ENCODE assay signal across 8 cellular contexts in genomic region chr2:174485763-174486613, GRCh38. TPM values are rescaled to one million over a fixed set of nuclear protein-coding genes. Genes with fewer than 3 reads are reported as not detected.
DNase-seq lines count a peak whose midpoint lies in the region; ATAC-seq lines count a peak whose summit lies in the region.

No MANE protein-coding gene starts in this region.

- H3K27me3 Mint-ChIP-seq in CD4-positive, CD25-positive, alpha-beta regulatory T cell: peaks cover 5% of the 10 kb centered on the region
- H3K27me3 Mint-ChIP-seq in central memory CD8-positive, alpha-beta T cell: no peaks in the 10 kb centered on the region
- no peaks in the 10 kb centered on the region for H3K27me3 Mint-ChIP-seq in stimulated activated memory B cell treated with anti-CD40 and anti-IgM and Interleukin-4, amounts not matched to agents 10 μg/mL and 1 μg/mL and 100 μg/mL, for 72 hours

- H3K9me3 ChIP-seq in CD4-positive, CD25-positive, alpha-beta regulatory T cell (ENCODE audit: control insufficient read depth in 2 of 2, low read length in 2 of 2): no peaks in the 10 kb centered on the region

- DNase-seq in CD4-positive, CD25-positive, alpha-beta regulatory T cell: peak; percentile 13 to 52 (median 42)
- peak; percentile 71 for DNase-seq in SW480 (ENCODE audit: low spot score)
- no peak for DNase-seq in central memory CD8-positive, alpha-beta T cell (ENCODE audit: low spot score in 2 of 2)
- DNase-seq in left kidney (ENCODE audit: low read depth, low spot score): peak; percentile 51
- no peak for DNase-seq in amniotic stem cell (lab: John Stamatoyannopoulos, UW)

- ATAC-seq in CD4-positive, CD25-positive, alpha-beta regulatory T cell (ENCODE audit: low read depth in 2 of 2): peak; percentile 13 to 18
- peak; percentile 46 for ATAC-seq in GM19395 (IDR thresholded peaks at IDR 0.05; ENCODE audit: unreplicated experiment)
- ATAC-seq in HG03521 (IDR thresholded peaks at IDR 0.05; ENCODE audit: unreplicated experiment): peak; percentile 1
- ATAC-seq in central memory CD8-positive, alpha-beta T cell (replicated peaks; ENCODE audit: extremely low read depth, poor library complexity, severe bottlenecking): peak; percentile 33
- ATAC-seq in stimulated activated memory B cell treated with anti-CD40 and anti-IgM and Interleukin-4, amounts not matched to agents 10 μg/mL and 1 μg/mL and 100 μg/mL, for 72 hours: no peak

- H3K27me3 ChIP-seq in CD4-positive, CD25-positive, alpha-beta regulatory T cell (ENCODE audit: control insufficient read depth, insufficient read depth, low read length): no peaks in the 10 kb centered on the region

- H3K4me3 ChIP-seq in CD4-positive, CD25-positive, alpha-beta regulatory T cell (ENCODE audit: low read depth, low read length): peak overlapping the region; percentile 98

- peak overlapping the region; percentile 100 for H3K4me3 Mint-ChIP-seq in CD4-positive, CD25-positive, alpha-beta regulatory T cell
- peak overlapping the region; percentile 92 for H3K4me3 Mint-ChIP-seq in central memory CD8-positive, alpha-beta T cell
- H3K4me3 Mint-ChIP-seq in stimulated activated memory B cell treated with anti-CD40 and anti-IgM and Interleukin-4, amounts not matched to agents 10 μg/mL and 1 μg/mL and 100 μg/mL, for 72 hours: peak overlapping the region; percentile 90

- peaks cover 15% of the 10 kb centered on the region for H3K36me3 Mint-ChIP-seq in CD4-positive, CD25-positive, alpha-beta regulatory T cell
- H3K36me3 Mint-ChIP-seq in central memory CD8-positive, alpha-beta T cell (ENCODE audit: insufficient read depth): peaks cover 13% of the 10 kb centered on the region
- peaks cover 6% of the 10 kb centered on the region for H3K36me3 Mint-ChIP-seq in stimulated activated memory B cell treated with anti-CD40 and anti-IgM and Interleukin-4, amounts not matched to agents 10 μg/mL and 1 μg/mL and 100 μg/mL, for 72 hours

- peak overlapping the region; percentile 85 for H3K27ac ChIP-seq in CD4-positive, CD25-positive, alpha-beta regulatory T cell (ENCODE audit: insufficient read depth, low read length, poor library complexity, severe bottlenecking)

- H3K36me3 ChIP-seq in CD4-positive, CD25-positive, alpha-beta regulatory T cell (ENCODE audit: control insufficient read depth, insufficient read depth, low read length): peaks cover 21% of the 10 kb centered on the region

- H3K4me1 Mint-ChIP-seq in CD4-positive, CD25-positive, alpha-beta regulatory T cell: peaks cover 30 to 71% (median 54%) of the 10 kb centered on the region in 4 donors
- H3K4me1 Mint-ChIP-seq in central memory CD8-positive, alpha-beta T cell: peaks cover 52% of the 10 kb centered on the region
- H3K4me1 Mint-ChIP-seq in stimulated activated memory B cell treated with anti-CD40 and anti-IgM and Interleukin-4, amounts not matched to agents 10 μg/mL and 1 μg/mL and 100 μg/mL, for 72 hours: peaks cover 27% of the 10 kb centered on the region

- H3K9me3 Mint-ChIP-seq in CD4-positive, CD25-positive, alpha-beta regulatory T cell: no peaks in the 10 kb centered on the region
- H3K9me3 Mint-ChIP-seq in central memory CD8-positive, alpha-beta T cell: no peaks in the 10 kb centered on the region
- H3K9me3 Mint-ChIP-seq in stimulated activated memory B cell treated with anti-CD40 and anti-IgM and Interleukin-4, amounts not matched to agents 10 μg/mL and 1 μg/mL and 100 μg/mL, for 72 hours: no peaks in the 10 kb centered on the region

- peaks cover 47% of the 10 kb centered on the region for H3K4me1 ChIP-seq in CD4-positive, CD25-positive, alpha-beta regulatory T cell (ENCODE audit: control insufficient read depth, insufficient read depth, low read length, poor library complexity, severe bottlenecking)

- peak overlapping the region; percentile 98 to 99 (median 99) for H3K27ac Mint-ChIP-seq in CD4-positive, CD25-positive, alpha-beta regulatory T cell
- H3K27ac Mint-ChIP-seq in central memory CD8-positive, alpha-beta T cell (ENCODE audit: low read depth): peak overlapping the region; percentile 90
- peak overlapping the region; percentile 56 for H3K27ac Mint-ChIP-seq in stimulated activated memory B cell treated with anti-CD40 and anti-IgM and Interleukin-4, amounts not matched to agents 10 μg/mL and 1 μg/mL and 100 μg/mL, for 72 hours

RNA-seq across cellular contexts. Expression of gene GPR155, which starts 0.8 kb away (rescaled TPM):
- 42.7 TPM for total RNA-seq in CD4-positive, CD25-positive, alpha-beta regulatory T cell
- 10 to 100 TPM; 15.0 to 20.1 (median 18.9) TPM for polyA plus RNA-seq in CD4-positive, CD25-positive, alpha-beta regulatory T cell

Comparison
In these comparisons a context has a peak if more than half of its experiments do, and no peak if none do; other contexts are left out.
1. DNase-seq: peak in CD4-positive, CD25-positive, alpha-beta regulatory T cell (3 of 3), SW480 (single experiment) and left kidney (single experiment); none in central memory CD8-positive, alpha-beta T cell (0 of 2) and amniotic stem cell (single experiment).
2. Peak in every context shown above with its lines, with median percentiles within 50 percentile points of each other: H3K27ac Mint-ChIP-seq and H3K4me3 Mint-ChIP-seq.